Comparison of ENCODE assay signal across 1 cellular context in genomic region chr6:110873981-110874879, GRCh38.
TF ChIP-seq lines count a peak whose summit lies in the region.

AMD1 (plus strand) TSS chr6:110874785; CDS start chr6:110875106, 321 bp downstream.

TF ChIP-seq in HepG2, 621 proteins besides CTCF, POLR2A, EP300 and RAD21 (continued from another document and continues in another):
- no peak for TF ChIP-seq MTF1 (CRISPR knock-in tag; IDR thresholded peaks at IDR 0.05)
- TF ChIP-seq, protein P1, sequence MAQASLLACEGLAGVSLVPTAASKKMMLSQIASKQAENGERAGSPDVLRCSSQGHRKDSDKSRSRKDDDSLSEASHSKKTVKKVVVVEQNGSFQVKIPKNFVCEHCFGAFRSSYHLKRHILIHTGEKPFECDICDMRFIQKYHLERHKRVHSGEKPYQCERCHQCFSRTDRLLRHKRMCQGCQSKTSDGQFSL (CRISPR knock-in tag; IDR thresholded peaks at IDR 0.05): peak; percentile 95
- no peak for TF ChIP-seq MIER2 (CRISPR knock-in tag; IDR thresholded peaks at IDR 0.05)
- TF ChIP-seq RXRB (CRISPR knock-in tag; IDR thresholded peaks at IDR 0.05; ENCODE audit: borderline replicate concordance): 0 out of 2 replicates have a peak, but pooled peaks have one; percentile 71
- TF ChIP-seq ZNF33A (CRISPR knock-in tag; IDR thresholded peaks at IDR 0.05; ENCODE audit: borderline replicate concordance): no peak
- no peak for TF ChIP-seq EED (CRISPR knock-in tag; IDR thresholded peaks at IDR 0.05)
- TF ChIP-seq ASH2L (IDR thresholded peaks at IDR 0.05; ENCODE audit: insufficient read length, low read depth, low read length): peak; percentile 44
- no peak for TF ChIP-seq ZBTB1 (CRISPR knock-in tag; IDR thresholded peaks at IDR 0.05; ENCODE audit: borderline replicate concordance)
- no peak for TF ChIP-seq BCL3 (CRISPR knock-in tag; IDR thresholded peaks at IDR 0.05)
- no peak for TF ChIP-seq ZNF34 (CRISPR knock-in tag; IDR thresholded peaks at IDR 0.05; ENCODE audit: borderline replicate concordance)
- TF ChIP-seq ZBTB8A (CRISPR knock-in tag; IDR thresholded peaks at IDR 0.05; ENCODE audit: borderline replicate concordance, low read depth): 0 out of 2 replicates have a peak, but pooled peaks have one; percentile 10
- 0 out of 2 replicates have a peak, but pooled peaks have one; percentile 41 for TF ChIP-seq ZNF543 (CRISPR knock-in tag; IDR thresholded peaks at IDR 0.05)
- TF ChIP-seq GZF1 (CRISPR knock-in tag; IDR thresholded peaks at IDR 0.05): no peak
- TF ChIP-seq CSRNP1 (CRISPR knock-in tag; IDR thresholded peaks at IDR 0.05): no peak
- no peak for TF ChIP-seq ZSCAN25 (CRISPR knock-in tag; IDR thresholded peaks at IDR 0.05)
- no peak; the same call in 1 of the 2 replicates for TF ChIP-seq ZNF589 (CRISPR knock-in tag; conservative IDR thresholded peaks at IDR 0.05)
- no peak; the same call in 1 of the 2 replicates for TF ChIP-seq KLF15 (CRISPR knock-in tag; IDR thresholded peaks at IDR 0.05; ENCODE audit: borderline replicate concordance)
- TF ChIP-seq, protein P2, sequence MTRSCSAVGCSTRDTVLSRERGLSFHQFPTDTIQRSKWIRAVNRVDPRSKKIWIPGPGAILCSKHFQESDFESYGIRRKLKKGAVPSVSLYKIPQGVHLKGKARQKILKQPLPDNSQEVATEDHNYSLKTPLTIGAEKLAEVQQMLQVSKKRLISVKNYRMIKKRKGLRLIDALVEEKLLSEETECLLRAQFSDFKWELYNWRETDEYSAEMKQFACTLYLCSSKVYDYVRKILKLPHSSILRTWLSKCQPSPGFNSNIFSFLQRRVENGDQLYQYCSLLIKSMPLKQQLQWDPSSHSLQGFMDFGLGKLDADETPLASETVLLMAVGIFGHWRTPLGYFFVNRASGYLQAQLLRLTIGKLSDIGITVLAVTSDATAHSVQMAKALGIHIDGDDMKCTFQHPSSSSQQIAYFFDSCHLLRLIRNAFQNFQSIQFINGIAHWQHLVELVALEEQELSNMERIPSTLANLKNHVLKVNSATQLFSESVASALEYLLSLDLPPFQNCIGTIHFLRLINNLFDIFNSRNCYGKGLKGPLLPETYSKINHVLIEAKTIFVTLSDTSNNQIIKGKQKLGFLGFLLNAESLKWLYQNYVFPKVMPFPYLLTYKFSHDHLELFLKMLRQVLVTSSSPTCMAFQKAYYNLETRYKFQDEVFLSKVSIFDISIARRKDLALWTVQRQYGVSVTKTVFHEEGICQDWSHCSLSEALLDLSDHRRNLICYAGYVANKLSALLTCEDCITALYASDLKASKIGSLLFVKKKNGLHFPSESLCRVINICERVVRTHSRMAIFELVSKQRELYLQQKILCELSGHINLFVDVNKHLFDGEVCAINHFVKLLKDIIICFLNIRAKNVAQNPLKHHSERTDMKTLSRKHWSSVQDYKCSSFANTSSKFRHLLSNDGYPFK (CRISPR knock-in tag; IDR thresholded peaks at IDR 0.05; ENCODE audit: borderline replicate concordance): no peak; the same call in 1 of the 2 replicates
- no peak for TF ChIP-seq HDAC6 (IDR thresholded peaks at IDR 0.05; ENCODE audit: low read depth, low read length)
- TF ChIP-seq NFYC (CRISPR knock-in tag; IDR thresholded peaks at IDR 0.05): peak; percentile 94
- no peak for TF ChIP-seq ZNF788 (CRISPR knock-in tag; IDR thresholded peaks at IDR 0.05; ENCODE audit: borderline replicate concordance)
- TF ChIP-seq PHF5A (CRISPR knock-in tag; IDR thresholded peaks at IDR 0.05; ENCODE audit: low read depth, unreplicated experiment): no peak
- no peak for TF ChIP-seq ZFP41 (CRISPR knock-in tag; IDR thresholded peaks at IDR 0.05; ENCODE audit: borderline replicate concordance)
- TF ChIP-seq CREB1 (IDR thresholded peaks at IDR 0.05): peak; percentile 93
- peak; percentile 97 for TF ChIP-seq CREB1 (CRISPR knock-in tag; IDR thresholded peaks at IDR 0.05)
- TF ChIP-seq ZNF556 (CRISPR knock-in tag; IDR thresholded peaks at IDR 0.05; ENCODE audit: borderline replicate concordance): no peak
- no peak for TF ChIP-seq NFIB (CRISPR knock-in tag; IDR thresholded peaks at IDR 0.05; ENCODE audit: borderline replicate concordance)
- peak; percentile 87; the same call in 1 of the 2 replicates for TF ChIP-seq ZNF335 (CRISPR knock-in tag; IDR thresholded peaks at IDR 0.05)
- TF ChIP-seq RFXAP (CRISPR knock-in tag; IDR thresholded peaks at IDR 0.05; ENCODE audit: borderline replicate concordance): no peak; the same call in 1 of the 2 replicates
- no peak for TF ChIP-seq ZNF282 (IDR thresholded peaks at IDR 0.05; ENCODE audit: partially characterized antibody)
- TF ChIP-seq XRCC5 (optimal IDR thresholded peaks at IDR 0.05; ENCODE audit: low read length): peak; percentile 55
- TF ChIP-seq TBX3 (IDR thresholded peaks at IDR 0.05; ENCODE audit: borderline replicate concordance): no peak
- TF ChIP-seq NR2F6 (IDR thresholded peaks at IDR 0.05): no peak
- TF ChIP-seq NR2F6 (CRISPR knock-in tag; IDR thresholded peaks at IDR 0.05): no peak; the same call in 1 of the 2 replicates
- peak; percentile 86 for TF ChIP-seq SALL1 (CRISPR knock-in tag; IDR thresholded peaks at IDR 0.05)
- TF ChIP-seq RAD51 (IDR thresholded peaks at IDR 0.05; ENCODE audit: borderline replicate concordance): no peak
- TF ChIP-seq HHEX (CRISPR knock-in tag; IDR thresholded peaks at IDR 0.05): no peak
- TF ChIP-seq CENPT (CRISPR knock-in tag; IDR thresholded peaks at IDR 0.05; ENCODE audit: low read depth): 0 out of 2 replicates have a peak, but pooled peaks have one; percentile 27
- no peak for TF ChIP-seq TRIM24 (CRISPR knock-in tag; IDR thresholded peaks at IDR 0.05)
- TF ChIP-seq, protein P3, sequence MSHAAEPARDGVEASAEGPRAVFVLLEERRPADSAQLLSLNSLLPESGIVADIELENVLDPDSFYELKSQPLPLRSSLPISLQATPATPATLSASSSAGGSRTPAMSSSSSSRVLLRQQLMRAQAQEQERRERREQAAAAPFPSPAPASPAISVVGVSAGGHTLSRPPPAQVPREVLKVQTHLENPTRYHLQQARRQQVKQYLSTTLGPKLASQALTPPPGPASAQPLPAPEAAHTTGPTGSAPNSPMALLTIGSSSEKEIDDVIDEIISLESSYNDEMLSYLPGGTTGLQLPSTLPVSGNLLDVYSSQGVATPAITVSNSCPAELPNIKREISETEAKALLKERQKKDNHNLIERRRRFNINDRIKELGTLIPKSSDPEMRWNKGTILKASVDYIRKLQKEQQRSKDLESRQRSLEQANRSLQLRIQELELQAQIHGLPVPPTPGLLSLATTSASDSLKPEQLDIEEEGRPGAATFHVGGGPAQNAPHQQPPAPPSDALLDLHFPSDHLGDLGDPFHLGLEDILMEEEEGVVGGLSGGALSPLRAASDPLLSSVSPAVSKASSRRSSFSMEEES (CRISPR knock-in tag; IDR thresholded peaks at IDR 0.05): no peak
- peak; percentile 77; the same call in 1 of the 2 replicates for TF ChIP-seq ZNF792 (CRISPR knock-in tag; IDR thresholded peaks at IDR 0.05)
- peak; percentile 89 for TF ChIP-seq GATA4 (IDR thresholded peaks at IDR 0.05; ENCODE audit: borderline replicate concordance, low read depth)
- TF ChIP-seq, protein P4, sequence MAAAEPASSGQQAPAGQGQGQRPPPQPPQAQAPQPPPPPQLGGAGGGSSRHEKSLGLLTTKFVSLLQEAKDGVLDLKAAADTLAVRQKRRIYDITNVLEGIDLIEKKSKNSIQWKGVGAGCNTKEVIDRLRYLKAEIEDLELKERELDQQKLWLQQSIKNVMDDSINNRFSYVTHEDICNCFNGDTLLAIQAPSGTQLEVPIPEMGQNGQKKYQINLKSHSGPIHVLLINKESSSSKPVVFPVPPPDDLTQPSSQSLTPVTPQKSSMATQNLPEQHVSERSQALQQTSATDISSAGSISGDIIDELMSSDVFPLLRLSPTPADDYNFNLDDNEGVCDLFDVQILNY (CRISPR knock-in tag; conservative IDR thresholded peaks at IDR 0.05): peak; percentile 82
- TF ChIP-seq KDM6A (CRISPR knock-in tag; IDR thresholded peaks at IDR 0.05; ENCODE audit: low read depth): no peak
- TF ChIP-seq, protein P5, sequence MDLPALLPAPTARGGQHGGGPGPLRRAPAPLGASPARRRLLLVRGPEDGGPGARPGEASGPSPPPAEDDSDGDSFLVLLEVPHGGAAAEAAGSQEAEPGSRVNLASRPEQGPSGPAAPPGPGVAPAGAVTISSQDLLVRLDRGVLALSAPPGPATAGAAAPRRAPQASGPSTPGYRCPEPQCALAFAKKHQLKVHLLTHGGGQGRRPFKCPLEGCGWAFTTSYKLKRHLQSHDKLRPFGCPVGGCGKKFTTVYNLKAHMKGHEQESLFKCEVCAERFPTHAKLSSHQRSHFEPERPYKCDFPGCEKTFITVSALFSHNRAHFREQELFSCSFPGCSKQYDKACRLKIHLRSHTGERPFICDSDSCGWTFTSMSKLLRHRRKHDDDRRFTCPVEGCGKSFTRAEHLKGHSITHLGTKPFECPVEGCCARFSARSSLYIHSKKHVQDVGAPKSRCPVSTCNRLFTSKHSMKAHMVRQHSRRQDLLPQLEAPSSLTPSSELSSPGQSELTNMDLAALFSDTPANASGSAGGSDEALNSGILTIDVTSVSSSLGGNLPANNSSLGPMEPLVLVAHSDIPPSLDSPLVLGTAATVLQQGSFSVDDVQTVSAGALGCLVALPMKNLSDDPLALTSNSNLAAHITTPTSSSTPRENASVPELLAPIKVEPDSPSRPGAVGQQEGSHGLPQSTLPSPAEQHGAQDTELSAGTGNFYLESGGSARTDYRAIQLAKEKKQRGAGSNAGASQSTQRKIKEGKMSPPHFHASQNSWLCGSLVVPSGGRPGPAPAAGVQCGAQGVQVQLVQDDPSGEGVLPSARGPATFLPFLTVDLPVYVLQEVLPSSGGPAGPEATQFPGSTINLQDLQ (CRISPR knock-in tag; IDR thresholded peaks at IDR 0.05): 0 out of 2 replicates have a peak, but pooled peaks have one; percentile 54
- TF ChIP-seq ZNF672 (CRISPR knock-in tag; IDR thresholded peaks at IDR 0.05): no peak
- TF ChIP-seq SP1 (IDR thresholded peaks at IDR 0.05): no peak
- peak; percentile 53 for TF ChIP-seq SP1 (CRISPR knock-in tag; IDR thresholded peaks at IDR 0.05)
- TF ChIP-seq, protein P6, sequence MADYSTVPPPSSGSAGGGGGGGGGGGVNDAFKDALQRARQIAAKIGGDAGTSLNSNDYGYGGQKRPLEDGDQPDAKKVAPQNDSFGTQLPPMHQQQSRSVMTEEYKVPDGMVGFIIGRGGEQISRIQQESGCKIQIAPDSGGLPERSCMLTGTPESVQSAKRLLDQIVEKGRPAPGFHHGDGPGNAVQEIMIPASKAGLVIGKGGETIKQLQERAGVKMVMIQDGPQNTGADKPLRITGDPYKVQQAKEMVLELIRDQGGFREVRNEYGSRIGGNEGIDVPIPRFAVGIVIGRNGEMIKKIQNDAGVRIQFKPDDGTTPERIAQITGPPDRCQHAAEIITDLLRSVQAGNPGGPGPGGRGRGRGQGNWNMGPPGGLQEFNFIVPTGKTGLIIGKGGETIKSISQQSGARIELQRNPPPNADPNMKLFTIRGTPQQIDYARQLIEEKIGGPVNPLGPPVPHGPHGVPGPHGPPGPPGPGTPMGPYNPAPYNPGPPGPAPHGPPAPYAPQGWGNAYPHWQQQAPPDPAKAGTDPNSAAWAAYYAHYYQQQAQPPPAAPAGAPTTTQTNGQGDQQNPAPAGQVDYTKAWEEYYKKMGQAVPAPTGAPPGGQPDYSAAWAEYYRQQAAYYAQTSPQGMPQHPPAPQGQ (CRISPR knock-in tag; IDR thresholded peaks at IDR 0.05; ENCODE audit: borderline replicate concordance): no peak
- no peak for TF ChIP-seq ZNF44 (CRISPR knock-in tag; IDR thresholded peaks at IDR 0.05)
- 0 out of 2 replicates have a peak, but pooled peaks have one; percentile 65 for TF ChIP-seq ZNF205 (CRISPR knock-in tag; IDR thresholded peaks at IDR 0.05)
- TF ChIP-seq TMF1 (CRISPR knock-in tag; IDR thresholded peaks at IDR 0.05; ENCODE audit: low read depth): no peak
- TF ChIP-seq HNRNPL (IDR thresholded peaks at IDR 0.05; ENCODE audit: low read depth, low read length): 0 out of 2 replicates have a peak, but pooled peaks have one; percentile 53
- TF ChIP-seq MYPOP (CRISPR knock-in tag; IDR thresholded peaks at IDR 0.05): peak; percentile 48; the same call in 1 of the 2 replicates
